Comparison of ENCODE assay signal across 11 cellular contexts in the genomic region with DNA sequence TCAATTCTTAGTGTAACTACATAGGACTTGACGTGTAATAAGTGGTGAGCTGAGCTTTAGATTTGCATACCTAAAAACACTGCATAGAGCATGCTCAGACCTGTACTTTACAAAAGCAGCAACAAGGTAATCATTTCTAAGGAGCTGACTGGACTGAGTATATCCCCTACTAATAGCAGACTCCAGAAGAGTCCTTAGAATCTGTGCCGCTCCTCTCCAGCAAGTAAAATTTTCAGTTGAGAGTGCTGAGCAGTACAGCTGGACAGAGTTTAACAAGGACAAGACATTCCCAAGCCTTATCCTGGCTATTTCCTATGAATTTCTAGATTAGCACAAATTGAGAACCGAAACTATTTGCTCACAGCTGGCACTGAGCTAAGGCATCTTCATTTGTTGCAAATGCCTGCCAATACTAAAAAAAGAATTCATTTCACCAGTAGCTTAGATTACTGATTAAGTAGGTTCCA. TPM values are rescaled to one million over a fixed set of nuclear protein-coding genes. Genes with fewer than 3 reads are reported as not detected.
A peak's percentile ranks its signal among the peaks of the same experiment; 100 is the strongest.
DNase-seq lines count a peak whose midpoint lies in the region; ATAC-seq and TF ChIP-seq lines count a peak whose summit lies in the region.
"Had no signal": no experiment of that assay in that cellular context is flagged by ENCODE, and none has a peak within 500 bp of the region (broad histone marks: within the 10 kb centered on the region; RNA-seq: fewer than 3 reads in every experiment).

No MANE protein-coding gene starts in this region.

- DNase-seq in heart right ventricle: no peak
- DNase-seq in right atrium auricular region (ENCODE audit: low spot score): no peak
- peak; percentile 82 for DNase-seq in NCI-H1105 treated with DMSO at 0.1 percent for 48 hours (lab: John Stamatoyannopoulos, UW)
- DNase-seq in activated T-helper 1 cell treated with anti-CD3 and anti-CD28 coated beads, Interleukin-12 subunit alpha, Interleukin-12 subunit beta, Interleukin-2, Interleukin-4 antibody, amounts not matched to agents 30 ng/mL and 10 ng/mL and 1 ng/mL, durations not matched to agents 14 hours and 24 hours and 36 hours (ENCODE audit: low spot score): no peak
- DNase-seq in mucosa of descending colon: no peak
- DNase-seq in activated effector memory CD4-positive, alpha-beta T cell treated with Interleukin-2 at 50 U/mL for 16 hours: no peak
- DNase-seq: hypothalamus had no signal

- H3K9me3 ChIP-seq in heart right ventricle (no peaks in the 10 kb centered on the region), right atrium auricular region (no peaks in the 10 kb centered on the region), mucosa of descending colon (no peaks in the 10 kb centered on the region)
- H3K9me3 ChIP-seq: breast epithelium had no signal

- no peaks in the 10 kb centered on the region for H3K9me3 Mint-ChIP-seq in activated T-helper 1 cell treated with anti-CD3 and anti-CD28 coated beads, Interleukin-12 subunit alpha, Interleukin-12 subunit beta, Interleukin-2, Interleukin-4 antibody, amounts not matched to agents 30 ng/mL and 10 ng/mL and 1 ng/mL, durations not matched to agents 14 hours and 24 hours and 36 hours

- H3K36me3 ChIP-seq in heart right ventricle: no peaks in the 10 kb centered on the region
- no peaks in the 10 kb centered on the region for H3K36me3 ChIP-seq in right atrium auricular region
- no peaks in the 10 kb centered on the region for H3K36me3 ChIP-seq in mucosa of descending colon (ENCODE audit: low read depth)
- H3K36me3 ChIP-seq: breast epithelium had no signal

- intact Hi-C loops in heart right ventricle (cut with DNase I) (no loop called here), mucosa of descending colon (cut with DNase I, micrococcal nuclease) (no loop called here)
- intact Hi-C loops in activated T-helper 1 cell treated with anti-CD3 and anti-CD28 coated beads, Interleukin-12 subunit alpha, Interleukin-12 subunit beta, Interleukin-2, Interleukin-4 antibody, amounts not matched to agents 30 ng/mL and 10 ng/mL and 1 ng/mL, durations not matched to agents 14 hours and 24 hours and 36 hours (cut with micrococcal nuclease): no loop called here

- ATAC-seq in heart right ventricle (peak in 7 of 8 donors; percentile 22 to 62 (median 38)), HG02938 (IDR thresholded peaks at IDR 0.05; ENCODE audit: unreplicated experiment) (peak; percentile 89), mucosa of descending colon (no peak), HG03039 (IDR thresholded peaks at IDR 0.05; ENCODE audit: unreplicated experiment) (no peak)

- WGBS in heart right ventricle, 2 donors: 23 to 26% methylated on average over 3 of the region's 3 CpGs

- no peak overlapping the region for H3K27ac Mint-ChIP-seq in activated T-helper 1 cell treated with anti-CD3 and anti-CD28 coated beads, Interleukin-12 subunit alpha, Interleukin-12 subunit beta, Interleukin-2, Interleukin-4 antibody, amounts not matched to agents 30 ng/mL and 10 ng/mL and 1 ng/mL, durations not matched to agents 14 hours and 24 hours and 36 hours

- H3K4me1 ChIP-seq in heart right ventricle (peaks cover 0 to 22% (median 7%) of the 10 kb centered on the region in 9 donors), right atrium auricular region (peaks cover 0 to 18% of the 10 kb centered on the region in 2 donors), mucosa of descending colon (ENCODE audit: low read depth) (no peaks in the 10 kb centered on the region)
- H3K4me1 ChIP-seq: breast epithelium had no signal

- H3K27ac ChIP-seq in heart right ventricle (peak overlapping the region in 6 of 10 donors; percentile 27 to 74 (median 50)), right atrium auricular region (peak overlapping the region in 1 of 2 donors; percentile 72)
- H3K27ac ChIP-seq: breast epithelium had no signal

- no peaks in the 10 kb centered on the region for H3K4me1 Mint-ChIP-seq in activated T-helper 1 cell treated with anti-CD3 and anti-CD28 coated beads, Interleukin-12 subunit alpha, Interleukin-12 subunit beta, Interleukin-2, Interleukin-4 antibody, amounts not matched to agents 30 ng/mL and 10 ng/mL and 1 ng/mL, durations not matched to agents 14 hours and 24 hours and 36 hours (ENCODE audit: low read depth)

- no peaks in the 10 kb centered on the region for H3K36me3 Mint-ChIP-seq in activated T-helper 1 cell treated with anti-CD3 and anti-CD28 coated beads, Interleukin-12 subunit alpha, Interleukin-12 subunit beta, Interleukin-2, Interleukin-4 antibody, amounts not matched to agents 30 ng/mL and 10 ng/mL and 1 ng/mL, durations not matched to agents 14 hours and 24 hours and 36 hours (ENCODE audit: low read depth)

- no peak overlapping the region for H3K4me3 Mint-ChIP-seq in activated T-helper 1 cell treated with anti-CD3 and anti-CD28 coated beads, Interleukin-12 subunit alpha, Interleukin-12 subunit beta, Interleukin-2, Interleukin-4 antibody, amounts not matched to agents 30 ng/mL and 10 ng/mL and 1 ng/mL, durations not matched to agents 14 hours and 24 hours and 36 hours

- no peaks in the 10 kb centered on the region for H3K27me3 ChIP-seq in heart right ventricle
- no peaks in the 10 kb centered on the region for H3K27me3 ChIP-seq in right atrium auricular region
- H3K27me3 ChIP-seq: breast epithelium had no signal

- peaks cover 8% of the 10 kb centered on the region for H3K27me3 Mint-ChIP-seq in activated T-helper 1 cell treated with anti-CD3 and anti-CD28 coated beads, Interleukin-12 subunit alpha, Interleukin-12 subunit beta, Interleukin-2, Interleukin-4 antibody, amounts not matched to agents 30 ng/mL and 10 ng/mL and 1 ng/mL, durations not matched to agents 14 hours and 24 hours and 36 hours (ENCODE audit: insufficient read depth)

- no peak for TF ChIP-seq CTCF in heart right ventricle (IDR thresholded peaks at IDR 0.05)
- no peak for TF ChIP-seq CTCF in right atrium auricular region (IDR thresholded peaks at IDR 0.05)
- TF ChIP-seq CTCF in mucosa of descending colon (IDR thresholded peaks at IDR 0.05): no peak

- H3K4me3 ChIP-seq in heart right ventricle: no peak overlapping the region
- H3K4me3 ChIP-seq in right atrium auricular region: no peak overlapping the region
- no peak overlapping the region for H3K4me3 ChIP-seq in mucosa of descending colon
- H3K4me3 ChIP-seq: breast epithelium had no signal

RNA-seq across cellular contexts. Expression of a gene that starts 26.1 kb away (rescaled TPM):
- total RNA-seq in heart right ventricle (100 to 1,000 TPM; 198 to 452 (median 287) TPM), right atrium auricular region (100 to 1,000 TPM; 143 to 203 TPM), mucosa of descending colon (under 1 TPM; 0.13 to 0.65 (median 0.58) TPM)
- polyA plus RNA-seq in heart right ventricle: 100 to 1,000 TPM in 1 of 2 donors, 10 to 100 TPM in 1; 35.1 to 129 TPM
- 0.13 and 0.22 TPM in 2 replicates for total RNA-seq in activated T-helper 1 cell treated with anti-CD3 and anti-CD28 coated beads, Interleukin-12 subunit alpha, Interleukin-12 subunit beta, Interleukin-2, Interleukin-4 antibody, amounts not matched to agents 30 ng/mL and 10 ng/mL and 1 ng/mL, durations not matched to agents 14 hours and 24 hours and 36 hours
- total RNA-seq: RPMI7951 had no signal

Comparison
In these comparisons a context has a peak if more than half of its experiments do, and no peak if none do; other contexts are left out.
1. ATAC-seq: peak in heart right ventricle (7 of 8) and HG02938 (single experiment); none in mucosa of descending colon (single experiment) and HG03039 (single experiment).
2. RNA of a gene that starts 26.1 kb away (total RNA-seq): 198 to 452 TPM in heart right ventricle and 143 to 203 TPM in right atrium auricular region; 0.13 to 0.65 TPM in mucosa of descending colon and 0.13 to 0.22 TPM in activated T-helper 1 cell treated with anti-CD3 and anti-CD28 coated beads, Interleukin-12 subunit alpha, Interleukin-12 subunit beta, Interleukin-2, Interleukin-4 antibody, amounts not matched to agents 30 ng/mL and 10 ng/mL and 1 ng/mL, durations not matched to agents 14 hours and 24 hours and 36 hours; every median in the first group is over 10 times any median in the second.